ENCODE assay signal across 9 cellular contexts in the genomic region with DNA sequence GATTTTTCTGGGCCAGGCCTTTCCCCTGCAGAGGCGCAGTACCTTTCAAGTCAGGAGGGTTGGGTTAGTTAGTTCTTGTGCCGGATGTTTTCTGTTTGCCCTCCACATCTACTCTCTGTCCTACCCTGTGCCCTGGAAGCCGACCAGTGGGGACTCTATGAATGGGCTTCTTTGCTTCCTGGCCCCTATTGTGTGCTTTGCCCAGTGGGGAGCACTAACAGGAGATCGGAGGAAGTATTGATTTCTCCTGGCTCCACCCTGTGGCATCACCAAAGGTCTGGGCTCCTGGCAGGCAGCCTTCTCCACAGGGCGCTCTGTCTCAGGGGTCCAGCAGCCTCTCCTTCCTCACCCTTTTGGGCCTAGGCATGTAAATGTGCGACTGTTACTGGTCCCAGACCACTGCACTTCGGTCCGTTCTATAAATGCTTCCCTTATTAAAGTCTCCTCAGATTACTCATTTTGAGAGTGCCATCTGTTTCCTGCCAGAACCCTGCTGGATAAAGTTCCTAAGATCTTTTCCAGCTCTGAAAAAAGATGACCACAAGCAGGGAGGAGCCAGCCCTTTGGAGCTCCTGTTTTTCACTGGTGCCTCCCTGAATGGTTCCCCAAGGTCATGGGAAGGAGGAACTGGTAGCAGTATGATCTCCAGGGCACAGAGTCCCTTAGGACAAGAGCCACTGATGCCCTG. TPM values are rescaled to one million over a fixed set of nuclear protein-coding genes. Genes with fewer than 3 reads are reported as not detected.
DNase-seq lines count a peak whose midpoint lies in the region; ATAC-seq and TF ChIP-seq lines count a peak whose summit lies in the region.
"Had no signal": no experiment of that assay in that cellular context is flagged by ENCODE, and none has a peak within 500 bp of the region (broad histone marks: within the 10 kb centered on the region; RNA-seq: fewer than 3 reads in every experiment).

No MANE protein-coding gene starts in this region.

- no peaks in the 10 kb centered on the region; the same call in 1 of the 2 replicates for H4K20me1 ChIP-seq in GM23338 (replicated peaks; ENCODE audit: insufficient read depth)

- H3K4me2 ChIP-seq in GM23338 = 0 out of 2 replicates have a peak overlapping the region, but pooled peaks have one; percentile 32

- no peaks in the 10 kb centered on the region for H3K36me3 ChIP-seq in GM23338 (ENCODE audit: insufficient read depth)

- H3K27ac Mint-ChIP-seq in GM23338 = peak overlapping the region; percentile 64; the same call in 1 of the 2 replicates

- peaks cover 30% of the 10 kb centered on the region for H3K4me1 ChIP-seq in GM23338 (ENCODE audit: insufficient read depth)

- no peaks in the 10 kb centered on the region; the same call in 2 of the 3 replicates for H3K36me3 Mint-ChIP-seq in GM23338 (ENCODE audit: low read depth)

- TF ChIP-seq CTCF in GM23338 (conservative IDR thresholded peaks at IDR 0.05; ENCODE audit: low read depth in 2 of 2) = no peak
- no peak for TF ChIP-seq CTCF in VCaP (conservative IDR thresholded peaks at IDR 0.05)

- no peak for DNase-seq in GM23338 (ENCODE audit: low spot score)
- DNase-seq in left cardiac atrium = no peak
- DNase-seq in HuH-7 (ENCODE audit: low spot score) = no peak
- DNase-seq in activated CD4-positive, alpha-beta T cell treated with anti-CD3 and anti-CD28 coated beads for 1 hour = no peak

- H3K4me1 Mint-ChIP-seq in GM23338 = peaks cover 41% of the 10 kb centered on the region

- peaks cover 4% of the 10 kb centered on the region for H3K27me3 Mint-ChIP-seq in GM23338 (ENCODE audit: insufficient read depth, low read depth, poor library complexity)

- no peak overlapping the region for H2AFZ ChIP-seq in GM23338

- H3K27ac ChIP-seq in GM23338 (ENCODE audit: low read depth) = 0 out of 2 replicates have a peak overlapping the region, but pooled peaks have one; percentile 55
- H3K27ac ChIP-seq in VCaP = peak overlapping the region; percentile 42
- H3K27ac ChIP-seq in skin epidermis = peak overlapping the region in 16 of 21 experiments; percentile 6 to 75 (median 46)

- H3K9me2 ChIP-seq in GM23338 (ENCODE audit: insufficient read depth) = peaks cover 8% of the 10 kb centered on the region

- no peaks in the 10 kb centered on the region for H3K9me3 Mint-ChIP-seq in GM23338

- H3F3A ChIP-seq in GM23338 (replicated peaks; ENCODE audit: low read depth) = no peaks in the 10 kb centered on the region

- intact Hi-C loops in left cardiac atrium (cut with DNase I) = no loop called here

- peak; percentile 67 for ATAC-seq in GM23338
- peak; percentile 70 to 72 for ATAC-seq in left cardiac atrium
- ATAC-seq in GM21360 (IDR thresholded peaks at IDR 0.05; ENCODE audit: unreplicated experiment) = no peak
- ATAC-seq in HG03439 (IDR thresholded peaks at IDR 0.05; ENCODE audit: unreplicated experiment) = no peak
- ATAC-seq: K562 had no signal

- no peaks in the 10 kb centered on the region for H3K27me3 ChIP-seq in GM23338 (ENCODE audit: insufficient read depth)

- peaks cover 20% of the 10 kb centered on the region; the same call in 1 of the 2 replicates for H3K79me2 ChIP-seq in GM23338 (replicated peaks; ENCODE audit: insufficient read depth)

- H3K4me3 Mint-ChIP-seq in GM23338 = no peak overlapping the region; the same call in 2 of the 3 replicates

- no peak overlapping the region for H3K4me3 ChIP-seq in GM23338
- no peak overlapping the region for H3K4me3 ChIP-seq in skin epidermis
- H3K4me3 ChIP-seq: K562 had no signal

TF ChIP-seq in GM23338, 12 proteins besides CTCF, POLR2A, EP300 and RAD21 (continues in another document):
- TF ChIP-seq JUNB (IDR thresholded peaks at IDR 0.05; ENCODE audit: unreplicated experiment) = no peak
- TF ChIP-seq, protein P1, sequence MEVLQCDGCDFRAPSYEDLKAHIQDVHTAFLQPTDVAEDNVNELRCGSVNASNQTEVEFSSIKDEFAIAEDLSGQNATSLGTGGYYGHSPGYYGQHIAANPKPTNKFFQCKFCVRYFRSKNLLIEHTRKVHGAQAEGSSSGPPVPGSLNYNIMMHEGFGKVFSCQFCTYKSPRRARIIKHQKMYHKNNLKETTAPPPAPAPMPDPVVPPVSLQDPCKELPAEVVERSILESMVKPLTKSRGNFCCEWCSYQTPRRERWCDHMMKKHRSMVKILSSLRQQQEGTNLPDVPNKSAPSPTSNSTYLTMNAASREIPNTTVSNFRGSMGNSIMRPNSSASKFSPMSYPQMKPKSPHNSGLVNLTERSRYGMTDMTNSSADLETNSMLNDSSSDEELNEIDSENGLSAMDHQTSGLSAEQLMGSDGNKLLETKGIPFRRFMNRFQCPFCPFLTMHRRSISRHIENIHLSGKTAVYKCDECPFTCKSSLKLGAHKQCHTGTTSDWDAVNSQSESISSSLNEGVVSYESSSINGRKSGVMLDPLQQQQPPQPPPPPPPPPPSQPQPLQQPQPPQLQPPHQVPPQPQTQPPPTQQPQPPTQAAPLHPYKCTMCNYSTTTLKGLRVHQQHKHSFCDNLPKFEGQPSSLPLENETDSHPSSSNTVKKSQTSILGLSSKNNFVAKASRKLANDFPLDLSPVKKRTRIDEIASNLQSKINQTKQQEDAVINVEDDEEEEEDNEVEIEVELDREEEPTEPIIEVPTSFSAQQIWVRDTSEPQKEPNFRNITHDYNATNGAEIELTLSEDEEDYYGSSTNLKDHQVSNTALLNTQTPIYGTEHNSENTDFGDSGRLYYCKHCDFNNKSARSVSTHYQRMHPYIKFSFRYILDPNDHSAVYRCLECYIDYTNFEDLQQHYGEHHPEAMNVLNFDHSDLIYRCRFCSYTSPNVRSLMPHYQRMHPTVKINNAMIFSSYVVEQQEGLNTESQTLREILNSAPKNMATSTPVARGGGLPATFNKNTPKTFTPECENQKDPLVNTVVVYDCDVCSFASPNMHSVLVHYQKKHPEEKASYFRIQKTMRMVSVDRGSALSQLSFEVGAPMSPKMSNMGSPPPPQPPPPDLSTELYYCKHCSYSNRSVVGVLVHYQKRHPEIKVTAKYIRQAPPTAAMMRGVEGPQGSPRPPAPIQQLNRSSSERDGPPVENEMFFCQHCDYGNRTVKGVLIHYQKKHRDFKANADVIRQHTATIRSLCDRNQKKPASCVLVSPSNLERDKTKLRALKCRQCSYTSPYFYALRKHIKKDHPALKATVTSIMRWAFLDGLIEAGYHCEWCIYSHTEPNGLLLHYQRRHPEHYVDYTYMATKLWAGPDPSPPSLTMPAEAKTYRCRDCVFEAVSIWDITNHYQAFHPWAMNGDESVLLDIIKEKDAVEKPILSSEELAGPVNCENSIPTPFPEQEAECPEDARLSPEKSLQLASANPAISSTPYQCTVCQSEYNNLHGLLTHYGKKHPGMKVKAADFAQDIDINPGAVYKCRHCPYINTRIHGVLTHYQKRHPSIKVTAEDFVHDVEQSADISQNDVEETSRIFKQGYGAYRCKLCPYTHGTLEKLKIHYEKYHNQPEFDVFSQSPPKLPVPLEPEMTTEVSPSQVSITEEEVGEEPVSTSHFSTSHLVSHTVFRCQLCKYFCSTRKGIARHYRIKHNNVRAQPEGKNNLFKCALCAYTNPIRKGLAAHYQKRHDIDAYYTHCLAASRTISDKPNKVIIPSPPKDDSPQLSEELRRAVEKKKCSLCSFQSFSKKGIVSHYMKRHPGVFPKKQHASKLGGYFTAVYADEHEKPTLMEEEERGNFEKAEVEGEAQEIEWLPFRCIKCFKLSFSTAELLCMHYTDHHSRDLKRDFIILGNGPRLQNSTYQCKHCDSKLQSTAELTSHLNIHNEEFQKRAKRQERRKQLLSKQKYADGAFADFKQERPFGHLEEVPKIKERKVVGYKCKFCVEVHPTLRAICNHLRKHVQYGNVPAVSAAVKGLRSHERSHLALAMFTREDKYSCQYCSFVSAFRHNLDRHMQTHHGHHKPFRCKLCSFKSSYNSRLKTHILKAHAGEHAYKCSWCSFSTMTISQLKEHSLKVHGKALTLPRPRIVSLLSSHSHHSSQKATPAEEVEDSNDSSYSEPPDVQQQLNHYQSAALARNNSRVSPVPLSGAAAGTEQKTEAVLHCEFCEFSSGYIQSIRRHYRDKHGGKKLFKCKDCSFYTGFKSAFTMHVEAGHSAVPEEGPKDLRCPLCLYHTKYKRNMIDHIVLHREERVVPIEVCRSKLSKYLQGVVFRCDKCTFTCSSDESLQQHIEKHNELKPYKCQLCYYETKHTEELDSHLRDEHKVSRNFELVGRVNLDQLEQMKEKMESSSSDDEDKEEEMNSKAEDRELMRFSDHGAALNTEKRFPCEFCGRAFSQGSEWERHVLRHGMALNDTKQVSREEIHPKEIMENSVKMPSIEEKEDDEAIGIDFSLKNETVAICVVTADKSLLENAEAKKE (CRISPR knock-in tag; IDR thresholded peaks at IDR 0.05) = no peak
- no peak for TF ChIP-seq EZH2phosphoT487 (IDR thresholded peaks at IDR 0.05; ENCODE audit: unreplicated experiment)
- TF ChIP-seq ZNF114 (CRISPR knock-in tag; IDR thresholded peaks at IDR 0.05) = no peak
- TF ChIP-seq POLR2AphosphoS5 (IDR thresholded peaks at IDR 0.05; ENCODE audit: low read depth) = no peak
- no peak for TF ChIP-seq ZNF331 (CRISPR knock-in tag; IDR thresholded peaks at IDR 0.05; ENCODE audit: low read depth)
- TF ChIP-seq, protein P2, sequence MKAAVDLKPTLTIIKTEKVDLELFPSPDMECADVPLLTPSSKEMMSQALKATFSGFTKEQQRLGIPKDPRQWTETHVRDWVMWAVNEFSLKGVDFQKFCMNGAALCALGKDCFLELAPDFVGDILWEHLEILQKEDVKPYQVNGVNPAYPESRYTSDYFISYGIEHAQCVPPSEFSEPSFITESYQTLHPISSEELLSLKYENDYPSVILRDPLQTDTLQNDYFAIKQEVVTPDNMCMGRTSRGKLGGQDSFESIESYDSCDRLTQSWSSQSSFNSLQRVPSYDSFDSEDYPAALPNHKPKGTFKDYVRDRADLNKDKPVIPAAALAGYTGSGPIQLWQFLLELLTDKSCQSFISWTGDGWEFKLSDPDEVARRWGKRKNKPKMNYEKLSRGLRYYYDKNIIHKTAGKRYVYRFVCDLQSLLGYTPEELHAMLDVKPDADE (IDR thresholded peaks at IDR 0.05) = no peak
- no peak for TF ChIP-seq EZH2 (IDR thresholded peaks at IDR 0.05; ENCODE audit: low read depth, unreplicated experiment)
- TF ChIP-seq NANOG (IDR thresholded peaks at IDR 0.05; ENCODE audit: borderline replicate concordance) = no peak

RNA-seq across cellular contexts. Expression of gene CTDSPL, which starts 44.5 kb away (rescaled TPM):
- 41.2 and 42.0 TPM in 2 replicates for total RNA-seq in GM23338 (2014; rRNA removed; shearing (Covaris generic))
- polyA plus RNA-seq in GM23338 (2016; fragmentation: Nextera tagmentation; extraction: Ambion mirVana) = 23.2 and 23.8 TPM in 2 replicates
- total RNA-seq in left cardiac atrium = 10 to 100 TPM; 46.4 to 50.2 TPM

Comparison
In these comparisons a context has a peak if more than half of its experiments do, and no peak if none do; other contexts are left out.
1. ATAC-seq: peak in GM23338 (single experiment) and left cardiac atrium (2 of 2); none in GM21360 (single experiment) and HG03439 (single experiment).
2. Peak in every context shown above with its lines, with median percentiles within 50 percentile points of each other: H3K27ac ChIP-seq.